Comparison of ENCODE assay signal across 7 cellular contexts in genomic region chr7:12490105-12490688, GRCh38.
DNase-seq lines count a peak whose midpoint lies in the region; TF ChIP-seq lines count a peak whose summit lies in the region.

No MANE protein-coding gene starts in this region.

- H3K4me1 ChIP-seq in GM23248 (ENCODE audit: insufficient read depth) (no peaks in the 10 kb centered on the region), Loucy (ENCODE audit: insufficient read depth, low read length, poor library complexity, severe bottlenecking) (no peaks in the 10 kb centered on the region)

- H4K20me1 ChIP-seq in GM23248 (ENCODE audit: insufficient read depth) (no peaks in the 10 kb centered on the region), Loucy (ENCODE audit: insufficient read depth, low read length, poor library complexity, severe bottlenecking) (no peaks in the 10 kb centered on the region)

- H3K9ac ChIP-seq in GM23248, result no peak overlapping the region
- H3K9ac ChIP-seq in Loucy (ENCODE audit: low read depth, low read length, poor library complexity, severe bottlenecking), result no peak overlapping the region

- H3K9me2 ChIP-seq in GM23248 (ENCODE audit: insufficient read depth) (no peaks in the 10 kb centered on the region), Loucy (replicated peaks; ENCODE audit: low read depth, low read length) (no peaks in the 10 kb centered on the region)

- no peak overlapping the region for H3K27ac ChIP-seq in GM23248

- no peaks in the 10 kb centered on the region for H3K79me2 ChIP-seq in GM23248 (ENCODE audit: insufficient read depth)
- H3K79me2 ChIP-seq in Loucy (ENCODE audit: insufficient read depth, low read length), result no peaks in the 10 kb centered on the region

- peak; percentile 23 for DNase-seq in GM12865 (ENCODE audit: low read depth)
- DNase-seq in GM23248, result peak; percentile 69
- DNase-seq in RPMI8226, result peak; percentile 17
- peak; percentile 16 for DNase-seq in fibroblast of gingiva (ENCODE audit: low read depth)
- DNase-seq in superior temporal gyrus (ENCODE audit: extremely low spot score), result peak; percentile 73
- no peak for DNase-seq in GOT3 (lab: John Stamatoyannopoulos, UW)

- H3K4me3 ChIP-seq in GM12865 (ENCODE audit: low read depth, low read length) (no peak overlapping the region), GM23248 (no peak overlapping the region), Loucy (ENCODE audit: low read length, poor library complexity, severe bottlenecking) (no peak overlapping the region)

- H3K27me3 ChIP-seq in GM23248 (replicated peaks; ENCODE audit: insufficient read depth) (no peaks in the 10 kb centered on the region), Loucy (ENCODE audit: insufficient read depth, low read length, poor library complexity, severe bottlenecking) (no peaks in the 10 kb centered on the region)

- TF ChIP-seq CTCF in GM12865 (IDR thresholded peaks at IDR 0.05; ENCODE audit: insufficient read depth, low read depth, low read length, missing control alignments), result peak; percentile 34
- TF ChIP-seq CTCF in Loucy (conservative IDR thresholded peaks at IDR 0.05; ENCODE audit: low read length), result peak; percentile 68

- H2AFZ ChIP-seq in GM23248 (no peak overlapping the region), Loucy (ENCODE audit: low read length) (no peak overlapping the region)

- WGBS in GM23248 (ENCODE audit: low coverage in 1 of 2, low lambda C conversion rate in 2 of 2, missing lambda C conversion rate in 2 of 2), 2 experiments, result 2 to 8% methylated on average over 2 of the region's 2 CpGs

- no peaks in the 10 kb centered on the region for H3F3A ChIP-seq in GM23248 (ENCODE audit: insufficient read depth)
- H3F3A ChIP-seq in Loucy (ENCODE audit: low read depth), result no peaks in the 10 kb centered on the region

- H3K36me3 ChIP-seq in GM23248 (ENCODE audit: low read depth) (no peaks in the 10 kb centered on the region), Loucy (ENCODE audit: insufficient read depth, low read length) (no peaks in the 10 kb centered on the region)

- in situ Hi-C loops in GM23248 (cut with MboI), result loop anchor here (25.0 kb wide), 1 partner anchor 653 kb away; the partner anchor contains the start of gene THSD7A

- H3K9me3 ChIP-seq in GM23248 (ENCODE audit: low read depth) (no peaks in the 10 kb centered on the region), Loucy (ENCODE audit: insufficient read depth, low read depth, low read length) (no peaks in the 10 kb centered on the region)

- no peak overlapping the region for H3K4me2 ChIP-seq in GM23248 (ENCODE audit: unreplicated experiment)
- no peak overlapping the region for H3K4me2 ChIP-seq in Loucy (ENCODE audit: low read depth, low read length, poor library complexity, severe bottlenecking)
